23 cellular contexts compared by ENCODE assay signal in genomic region chr6:35008858-35009257, GRCh38.
A peak's percentile ranks its signal among the peaks of the same experiment; 100 is the strongest.
DNase-seq lines count a peak whose midpoint lies in the region; ATAC-seq and TF ChIP-seq lines count a peak whose summit lies in the region.
"Had no signal": no experiment of that assay in that cellular context is flagged by ENCODE, and none has a peak within 500 bp of the region (broad histone marks: within the 10 kb centered on the region; RNA-seq: fewer than 3 reads in every experiment).

No MANE protein-coding gene starts in this region.

- no peaks in the 10 kb centered on the region for H3K9me3 Mint-ChIP-seq in type B pancreatic cell
- H3K9me3 Mint-ChIP-seq in activated naive CD4-positive, alpha-beta T cell treated with anti-CD3 and anti-CD28 coated beads, Interleukin-2, amount 50 U/mL, for 72 hours: no peaks in the 10 kb centered on the region
- H3K9me3 Mint-ChIP-seq: naive thymus-derived CD4-positive, alpha-beta T cell; T-helper 2 cell treated with Interferon-gamma antibody and Interleukin-4, amounts not matched to agents 5 μg/mL and 100 μg/mL, for 36 hours had no signal

- peak overlapping the region; percentile 22 for H3K27ac Mint-ChIP-seq in type B pancreatic cell
- H3K27ac Mint-ChIP-seq in activated naive CD4-positive, alpha-beta T cell treated with anti-CD3 and anti-CD28 coated beads, Interleukin-2, amount 50 U/mL, for 72 hours: no peak overlapping the region
- H3K27ac Mint-ChIP-seq: naive thymus-derived CD4-positive, alpha-beta T cell; T-helper 2 cell treated with Interferon-gamma antibody and Interleukin-4, amounts not matched to agents 5 μg/mL and 100 μg/mL, for 36 hours had no signal

- peaks cover 22% of the 10 kb centered on the region for H3K36me3 Mint-ChIP-seq in type B pancreatic cell
- no peaks in the 10 kb centered on the region for H3K36me3 Mint-ChIP-seq in activated naive CD4-positive, alpha-beta T cell treated with anti-CD3 and anti-CD28 coated beads, Interleukin-2, amount 50 U/mL, for 72 hours

- H3K27ac ChIP-seq in angular gyrus (ENCODE audit: low read depth, low read length) (peak overlapping the region; percentile 46), sigmoid colon (no peak overlapping the region)
- H3K27ac ChIP-seq: BLaER1, brain microvascular endothelial cell, Peyer's patch, thyroid gland had no signal

- no peak overlapping the region for H3K4me3 ChIP-seq in sigmoid colon
- H3K4me3 ChIP-seq: BLaER1, Peyer's patch, thyroid gland had no signal

- 96 to 97% methylated on average over 7 of the region's 7 CpGs for WGBS in sigmoid colon, 2 donors

- no peak for TF ChIP-seq EP300 in sigmoid colon (IDR thresholded peaks at IDR 0.05)

- no peak overlapping the region for H3K4me3 Mint-ChIP-seq in type B pancreatic cell
- H3K4me3 Mint-ChIP-seq: naive thymus-derived CD4-positive, alpha-beta T cell; T-helper 2 cell treated with Interferon-gamma antibody and Interleukin-4, amounts not matched to agents 5 μg/mL and 100 μg/mL, for 36 hours had no signal

- DNase-seq in hippocampal formation (lab: John Stamatoyannopoulos, UW) (peak; percentile 73 to 94), pons (ENCODE audit: low spot score) (peak; percentile 99), type B pancreatic cell (ENCODE audit: extremely low spot score, unreplicated experiment) (no peak), sigmoid colon (no peak)
- DNase-seq in activated naive CD4-positive, alpha-beta T cell treated with anti-CD3 and anti-CD28 coated beads, Interleukin-2, amount 50 U/mL, for 72 hours (ENCODE audit: low spot score in 2 of 2): no peak
- DNase-seq: activated CD4-positive, alpha-beta T cell treated with anti-CD3 and anti-CD28 coated beads, Interleukin-2, amount 50 U/mL, for 48 hours; activated CD4-positive, CD25-positive, alpha-beta regulatory T cell treated with anti-CD3 and anti-CD28 coated beads, Interleukin-2, amount 50 U/mL, for 72 hours; activated naive CD4-positive, alpha-beta T cell treated with Interleukin-2 at 50 U/mL for 16 hours; brain microvascular endothelial cell; DMS53; IMR-90; MV-4-11; naive thymus-derived CD4-positive, alpha-beta T cell; NCI-H446; NCI-H82; Peyer's patch; SHP77; stimulated activated naive CD4-positive, alpha-beta T cell; thyroid gland had no signal

- peaks cover 0 to 12% (median 9%) of the 10 kb centered on the region in 4 donors for H3K4me1 ChIP-seq in sigmoid colon
- H3K4me1 ChIP-seq: Peyer's patch had no signal

- intact Hi-C loops in sigmoid colon (cut with DNase I): no loop called here

- no peak for TF ChIP-seq POLR2A in sigmoid colon (IDR thresholded peaks at IDR 0.05)

- no peaks in the 10 kb centered on the region for H3K36me3 ChIP-seq in sigmoid colon
- H3K36me3 ChIP-seq: brain microvascular endothelial cell, thyroid gland had no signal

- peaks cover 19% of the 10 kb centered on the region for H3K4me1 Mint-ChIP-seq in type B pancreatic cell (ENCODE audit: unreplicated experiment)

- no peaks in the 10 kb centered on the region for H3K27me3 Mint-ChIP-seq in type B pancreatic cell
- H3K27me3 Mint-ChIP-seq: naive thymus-derived CD4-positive, alpha-beta T cell had no signal

- TF ChIP-seq CTCF in type B pancreatic cell (conservative IDR thresholded peaks at IDR 0.05) (no peak), sigmoid colon (IDR thresholded peaks at IDR 0.05) (no peak)

- no peaks in the 10 kb centered on the region for H3K27me3 ChIP-seq in sigmoid colon
- H3K27me3 ChIP-seq: BLaER1, brain microvascular endothelial cell, Peyer's patch, thyroid gland had no signal

- no peak for ATAC-seq in activated naive CD4-positive, alpha-beta T cell treated with anti-CD3 and anti-CD28 coated beads, Interleukin-2, amount 50 U/mL, for 72 hours
- no peak for ATAC-seq in HG02970 (IDR thresholded peaks at IDR 0.05; ENCODE audit: low FRiP score, unreplicated experiment)
- ATAC-seq: naive thymus-derived CD4-positive, alpha-beta T cell had no signal

- no peaks in the 10 kb centered on the region for H3K9me3 ChIP-seq in sigmoid colon
- H3K9me3 ChIP-seq: BLaER1, Peyer's patch, thyroid gland had no signal

Comparison
In these comparisons a context has a peak if more than half of its experiments do, and no peak if none do; other contexts are left out.
1. DNase-seq: peak in hippocampal formation (2 of 2) and pons (single experiment); none in type B pancreatic cell (single experiment), sigmoid colon (single experiment) and activated naive CD4-positive, alpha-beta T cell treated with anti-CD3 and anti-CD28 coated beads, Interleukin-2, amount 50 U/mL, for 72 hours (0 of 2).